Comparison of ENCODE assay signal across 21 cellular contexts in genomic region chr18:62346327-62347090, GRCh38. TPM values are rescaled to one million over a fixed set of nuclear protein-coding genes. Genes with fewer than 3 reads are reported as not detected.
A peak's percentile ranks its signal among the peaks of the same experiment; 100 is the strongest.
DNase-seq lines count a peak whose midpoint lies in the region; ATAC-seq, FAIRE-seq and TF ChIP-seq lines count a peak whose summit lies in the region.
"Had no signal": no experiment of that assay in that cellular context is flagged by ENCODE, and none has a peak within 500 bp of the region (broad histone marks: within the 10 kb centered on the region; RNA-seq: fewer than 3 reads in every experiment).

No MANE protein-coding gene starts in this region.

- no peak for TF ChIP-seq RAD21 in K562 (CRISPR knock-in tag; conservative IDR thresholded peaks at IDR 0.05 in 1 of 2, IDR thresholded peaks at IDR 0.05 in 1 of 2)

- H3K4me1 ChIP-seq in K562 (replicated peaks in 1 of 2; ENCODE audit: control insufficient read depth in 2 of 2, insufficient read depth in 2 of 2, low read length in 2 of 2) = no peaks in the 10 kb centered on the region
- peaks cover 10% of the 10 kb centered on the region for H3K4me1 ChIP-seq in neuron (ENCODE audit: insufficient read depth, low read length)
- H3K4me1 ChIP-seq: Caco-2, gastrocnemius medialis, Peyer's patch had no signal

- TF ChIP-seq CTCF in K562 (IDR thresholded peaks at IDR 0.05 in 2 of 3, conservative IDR thresholded peaks at IDR 0.05 in 1 of 3; ENCODE audit: insufficient read depth in 2 of 3, low read depth in 1 of 3, low read length in 3 of 3) = no peak

- peak; percentile 30 for ATAC-seq in activated CD8-positive, alpha-beta memory T cell treated with anti-CD3 and anti-CD28 coated beads, Interleukin-2, amount 10 ng/mL, durations not matched to agents 7 days and 5 days
- ATAC-seq in HG02678 (IDR thresholded peaks at IDR 0.05; ENCODE audit: unreplicated experiment) (peak; percentile 22), K562 (peak; percentile 47), HG02610 (IDR thresholded peaks at IDR 0.05; ENCODE audit: unreplicated experiment) (no peak)
- ATAC-seq: activated CD8-positive, alpha-beta T cell treated with anti-CD3 and anti-CD28 coated beads, Interleukin-2, amount 10 ng/mL, durations not matched to agents 7 days and 5 days; gastrocnemius medialis; SK-N-SH treated with all-trans-retinoic acid at 6 μM for 48 hours had no signal

- H3K27ac Mint-ChIP-seq in activated CD8-positive, alpha-beta memory T cell treated with anti-CD3 and anti-CD28 coated beads, Interleukin-2, amount 10 ng/mL, durations not matched to agents 7 days and 5 days = peak overlapping the region; percentile 44
- H3K27ac Mint-ChIP-seq: activated CD8-positive, alpha-beta T cell treated with anti-CD3 and anti-CD28 coated beads, Interleukin-2, amount 10 ng/mL, durations not matched to agents 7 days and 5 days had no signal

- no peak overlapping the region for H3K4me3 ChIP-seq in K562
- H3K4me3 ChIP-seq in neuron (ENCODE audit: low read length) = no peak overlapping the region
- H3K4me3 ChIP-seq: gastrocnemius medialis, lung, Peyer's patch had no signal

- peaks cover 7% of the 10 kb centered on the region for H3K27me3 Mint-ChIP-seq in activated CD8-positive, alpha-beta memory T cell treated with anti-CD3 and anti-CD28 coated beads, Interleukin-2, amount 10 ng/mL, durations not matched to agents 7 days and 5 days

- H3K27ac ChIP-seq in K562 (ENCODE audit: extremely low read depth, low read depth, low read length) = no peak overlapping the region
- H3K27ac ChIP-seq: gastrocnemius medialis, Peyer's patch had no signal

- H3K27me3 ChIP-seq in K562 (ENCODE audit: control insufficient read depth in 2 of 2, insufficient read depth in 2 of 2, low read length in 2 of 2) (peaks cover 13 to 25% of the 10 kb centered on the region in 2 experiments), neuron (ENCODE audit: insufficient read depth, low read length) (no peaks in the 10 kb centered on the region)
- H3K27me3 ChIP-seq: gastrocnemius medialis, Peyer's patch had no signal

- no peak for TF ChIP-seq POLR2A in K562 (conservative IDR thresholded peaks at IDR 0.05)

- H3K9me3 ChIP-seq in K562 (replicated peaks; ENCODE audit: control insufficient read depth, insufficient read depth, low read depth, low read length) = no peaks in the 10 kb centered on the region
- H3K9me3 ChIP-seq in neuron (ENCODE audit: low read length) = no peaks in the 10 kb centered on the region
- H3K9me3 ChIP-seq: Caco-2, gastrocnemius medialis, Peyer's patch had no signal

- no peak overlapping the region for H3K4me2 ChIP-seq in K562 (ENCODE audit: insufficient read depth, low read length)

- H3K4me1 Mint-ChIP-seq in activated CD8-positive, alpha-beta memory T cell treated with anti-CD3 and anti-CD28 coated beads, Interleukin-2, amount 10 ng/mL, durations not matched to agents 7 days and 5 days = peaks cover 33% of the 10 kb centered on the region

- no peak overlapping the region for H2AFZ ChIP-seq in K562 (ENCODE audit: low read depth, low read length)
- peak overlapping the region; percentile 10 for H2AFZ ChIP-seq in neuron (ENCODE audit: low read depth, low read length)

- no TSS peak for BruUV-seq in K562 (replicated peaks; lab: Mats Ljungman, UMichigan)

- peaks cover 9% of the 10 kb centered on the region for H3K36me3 Mint-ChIP-seq in activated CD8-positive, alpha-beta memory T cell treated with anti-CD3 and anti-CD28 coated beads, Interleukin-2, amount 10 ng/mL, durations not matched to agents 7 days and 5 days
- H3K36me3 Mint-ChIP-seq: immature natural killer cell had no signal

- POLR2A ChIA-PET in K562 (lab: Yijun Ruan, JAX) = no interaction called here

- no peaks in the 10 kb centered on the region for H4K20me1 ChIP-seq in K562 (replicated peaks; ENCODE audit: control insufficient read depth, insufficient read depth, low read length)

- intact Hi-C loops in K562 (cut with micrococcal nuclease) = no loop called here

- H3K36me3 ChIP-seq in K562 (ENCODE audit: control insufficient read depth, insufficient read depth, low read length) (no peaks in the 10 kb centered on the region), neuron (ENCODE audit: insufficient read depth, low read length) (no peaks in the 10 kb centered on the region)
- H3K36me3 ChIP-seq: gastrocnemius medialis, Peyer's patch had no signal

- FAIRE-seq in K562 (lab: Jason Lieb, UNC) = no peak
- FAIRE-seq: GM12892 had no signal

- CTCF ChIA-PET in activated CD8-positive, alpha-beta memory T cell treated with anti-CD3 and anti-CD28 coated beads, Interleukin-2, amount 10 ng/mL, durations not matched to agents 7 days and 5 days (lab: Charles Lee) = no interaction called here
- CTCF ChIA-PET in K562 (lab: Yijun Ruan, JAX; ENCODE audit: low intra/inter-chr PET ratio) = no interaction called here

- H3K79me2 ChIP-seq in K562 (ENCODE audit: control insufficient read depth, insufficient read depth, low read length) = no peaks in the 10 kb centered on the region

- 0% methylated on average over 4 of the region's 7 CpGs for WGBS in K562 (ENCODE audit: insufficient coverage, low coverage, missing lambda C conversion rate)

- no peak for DNase-seq in activated CD8-positive, alpha-beta memory T cell treated with anti-CD3 and anti-CD28 coated beads, Interleukin-2, amount 10 ng/mL, durations not matched to agents 7 days and 5 days
- DNase-seq in activated CD8-positive, alpha-beta memory T cell treated with anti-CD3 and anti-CD28 coated beads for 24 hours = no peak
- no peak for DNase-seq in K562 (ENCODE audit: extremely low read depth in 1 of 4, low spot score in 3 of 4)
- no peak for DNase-seq in NCI-H1105 (lab: John Stamatoyannopoulos, UW)
- DNase-seq in activated gamma-delta T cell (lab: John Stamatoyannopoulos, UW) = no peak
- DNase-seq: activated CD8-positive, alpha-beta T cell treated with anti-CD3 and anti-CD28 coated beads, Interleukin-2, amount 10 ng/mL, durations not matched to agents 7 days and 5 days; activated effector memory CD4-positive, alpha-beta T cell treated with Interleukin-2 at 50 U/mL for 16 hours; Caco-2; gastrocnemius medialis; GDM1; immature natural killer cell; NCI-H2029; NCI-H526 treated with DMSO at 0.1 percent for 48 hours; Peyer's patch had no signal

- no peak for TF ChIP-seq EP300 in K562 (IDR thresholded peaks at IDR 0.05; ENCODE audit: low read length)

- in situ Hi-C loops in K562 (cut with MboI) = no loop called here

- H3K9ac ChIP-seq in K562 (ENCODE audit: insufficient read depth in 1 of 2, low read depth in 2 of 2, low read length in 2 of 2) = no peak overlapping the region

- no peak overlapping the region for H3K4me3 Mint-ChIP-seq in activated CD8-positive, alpha-beta memory T cell treated with anti-CD3 and anti-CD28 coated beads, Interleukin-2, amount 10 ng/mL, durations not matched to agents 7 days and 5 days
- H3K4me3 Mint-ChIP-seq: activated CD8-positive, alpha-beta T cell treated with anti-CD3 and anti-CD28 coated beads, Interleukin-2, amount 10 ng/mL, durations not matched to agents 7 days and 5 days had no signal

- no peaks in the 10 kb centered on the region for H3K9me1 ChIP-seq in K562 (ENCODE audit: control insufficient read depth, insufficient read depth, low read length)

- no peaks in the 10 kb centered on the region for H3K9me3 Mint-ChIP-seq in activated CD8-positive, alpha-beta memory T cell treated with anti-CD3 and anti-CD28 coated beads, Interleukin-2, amount 10 ng/mL, durations not matched to agents 7 days and 5 days (ENCODE audit: low read depth)
- H3K9me3 Mint-ChIP-seq: immature natural killer cell had no signal

TF ChIP-seq in K562, 482 proteins besides CTCF, POLR2A, EP300 and RAD21 (continues in another document):
- no peak for TF ChIP-seq GATAD2B (IDR thresholded peaks at IDR 0.05; ENCODE audit: borderline replicate concordance)
- TF ChIP-seq ZFP36 (IDR thresholded peaks at IDR 0.05; ENCODE audit: low read depth, low read length, partially characterized antibody) = peak; percentile 41
- no peak for TF ChIP-seq MEF2A (IDR thresholded peaks at IDR 0.05; ENCODE audit: control insufficient read depth, low read depth, low read length)

RNA-seq across cellular contexts. Expression of gene TNFRSF11A, which starts 21.4 kb away (rescaled TPM):
- 1 to 10 TPM; 8.0 to 9.7 TPM for total RNA-seq in activated CD8-positive, alpha-beta memory T cell treated with anti-CD3 and anti-CD28 coated beads, Interleukin-2, amount 10 ng/mL, durations not matched to agents 7 days and 5 days
- 0.23 TPM in 1 of 2 replicates, not detected in the other for total RNA-seq in K562 (2011; cell fraction: chromatin; rRNA removed; ENCODE audit: low replicate concordance)
- total RNA-seq in K562 (2011; cell fraction: nucleolus; rRNA removed) = not detected in 2 replicates
- total RNA-seq in K562 (2011; cell fraction: nucleoplasm; rRNA removed) = 0.15 TPM in 1 of 2 replicates, not detected in the other
- not detected in 2 replicates for total RNA-seq in K562 (2014; rRNA removed)
- not detected in 2 replicates for total RNA-seq in K562 (2014; rRNA removed; fragmentation: Illumina TruSeq; extraction: Trizol)
- total RNA-seq in K562 (2015; rRNA removed; fragmentation: Illumina TruSeq; extraction: Trizol) = not detected in 2 replicates
- total RNA-seq in K562 (2021) = 0.04 TPM in 2 replicates
- polyA plus RNA-seq in K562 (2011; rRNA removed) = 0.05 and 0.06 TPM in 2 replicates
- 0.01 and 0.04 TPM in 2 replicates for polyA plus RNA-seq in K562 (2011; cell fraction: cytosol; rRNA removed)
- polyA plus RNA-seq in K562 (2011; cell fraction: nucleus; rRNA removed) = 0.01 and 0.04 TPM in 2 replicates
- polyA plus RNA-seq in K562 (2012) = 0.04 and 0.12 TPM in 2 replicates
- 0.03 TPM in 1 of 2 replicates, not detected in the other for polyA plus RNA-seq in K562 (2014; fragmentation: Illumina TruSeq; extraction: Trizol)
- polyA plus RNA-seq in K562 (2014; fragmentation: Nextera tagmentation; extraction: Ambion mirVana) = not detected
- 0.03 TPM in 1 of 2 replicates, not detected in the other for polyA plus RNA-seq in K562 (2014; rRNA removed)
- polyA minus RNA-seq in K562 (2011; rRNA and poly(A)+ RNA removed) = 0.06 and 0.11 TPM in 2 replicates
- polyA minus RNA-seq in K562 (2011; cell fraction: cytosol; rRNA and poly(A)+ RNA removed) = 0.67 TPM in 1 of 2 replicates, not detected in the other
- not detected in 2 replicates for polyA minus RNA-seq in K562 (2011; cell fraction: nucleus; rRNA and poly(A)+ RNA removed)
- polyA plus RNA-seq: neural cell had no signal

Comparison
In these comparisons a context has a peak if more than half of its experiments do, and no peak if none do; other contexts are left out.
1. RNA of gene TNFRSF11A, which starts 21.4 kb away (total RNA-seq): 8.0 to 9.7 TPM in activated CD8-positive, alpha-beta memory T cell treated with anti-CD3 and anti-CD28 coated beads, Interleukin-2, amount 10 ng/mL, durations not matched to agents 7 days and 5 days; 0.04 to 0.23 TPM in K562; every median in the first group is over 4 times any median in the second.